Comparison of ENCODE assay signal across 1 cellular context in the genomic region with DNA sequence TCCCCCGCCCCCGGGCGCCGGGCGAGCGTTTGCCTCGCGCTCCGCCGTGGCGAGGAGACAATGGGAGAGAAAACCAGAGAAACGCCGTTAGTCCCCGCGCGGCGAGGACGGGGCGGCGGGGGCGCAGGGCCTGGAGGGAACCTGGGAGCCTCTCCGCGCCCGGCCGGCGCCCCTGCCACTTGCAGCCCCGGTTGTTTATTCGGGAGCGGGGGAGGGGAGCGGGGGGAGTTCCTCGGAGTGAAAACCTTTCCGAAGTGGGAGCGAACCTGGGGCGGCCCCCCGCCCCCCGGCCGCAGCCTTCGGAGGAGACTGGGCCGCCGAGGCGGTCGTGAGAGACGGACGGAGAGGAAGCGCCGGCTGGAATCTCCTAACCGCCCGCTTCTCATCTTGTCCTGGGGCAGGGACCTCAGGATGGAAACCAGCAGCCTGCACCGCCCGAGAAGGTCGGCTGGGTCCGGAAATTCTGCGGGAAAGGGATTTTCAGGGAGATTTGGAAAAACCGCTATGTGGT.
A peak's percentile ranks its signal among the peaks of the same experiment; 100 is the strongest.
TF ChIP-seq lines count a peak whose summit lies in the region.

No MANE protein-coding gene starts in this region.

TF ChIP-seq in K562, 482 proteins besides CTCF, POLR2A, EP300 and RAD21 (continued from another document):
- TF ChIP-seq ZFX (CRISPR knock-in tag; IDR thresholded peaks at IDR 0.05) (peak; percentile 58), KDM2B (CRISPR knock-in tag; IDR thresholded peaks at IDR 0.05) (0 out of 2 replicates have a peak, but pooled peaks have one; percentile 16), PHF8 (IDR thresholded peaks at IDR 0.05; ENCODE audit: borderline replicate concordance, low read length) (0 out of 2 replicates have a peak, but pooled peaks have one; percentile 4), EGR1 (conservative IDR thresholded peaks at IDR 0.05) (peak; percentile 41; the same call in 1 of the 2 replicates), BRD4 (IDR thresholded peaks at IDR 0.05) (peak; percentile 43; the same call in 1 of the 2 replicates), RBFOX2 (IDR thresholded peaks at IDR 0.05; ENCODE audit: low read depth, low read length) (0 out of 2 replicates have a peak, but pooled peaks have one; percentile 3), ZBTB7A (IDR thresholded peaks at IDR 0.05; ENCODE audit: borderline replicate concordance, control insufficient read depth, low read depth, low read length) (peak; percentile 36; the same call in 1 of the 2 replicates), PHF21A (IDR thresholded peaks at IDR 0.05; ENCODE audit: borderline replicate concordance, low read depth) (no peak), ESRRB (CRISPR knock-in tag; IDR thresholded peaks at IDR 0.05; ENCODE audit: borderline replicate concordance) (no peak)
- TF ChIP-seq, protein P1, sequence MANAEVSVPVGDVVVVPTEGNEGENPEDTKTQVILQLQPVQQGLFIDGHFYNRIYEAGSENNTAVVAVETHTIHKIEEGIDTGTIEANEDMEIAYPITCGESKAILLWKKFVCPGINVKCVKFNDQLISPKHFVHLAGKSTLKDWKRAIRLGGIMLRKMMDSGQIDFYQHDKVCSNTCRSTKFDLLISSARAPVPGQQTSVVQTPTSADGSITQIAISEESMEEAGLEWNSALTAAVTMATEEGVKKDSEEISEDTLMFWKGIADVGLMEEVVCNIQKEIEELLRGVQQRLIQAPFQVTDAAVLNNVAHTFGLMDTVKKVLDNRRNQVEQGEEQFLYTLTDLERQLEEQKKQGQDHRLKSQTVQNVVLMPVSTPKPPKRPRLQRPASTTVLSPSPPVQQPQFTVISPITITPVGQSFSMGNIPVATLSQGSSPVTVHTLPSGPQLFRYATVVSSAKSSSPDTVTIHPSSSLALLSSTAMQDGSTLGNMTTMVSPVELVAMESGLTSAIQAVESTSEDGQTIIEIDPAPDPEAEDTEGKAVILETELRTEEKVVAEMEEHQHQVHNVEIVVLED (CRISPR knock-in tag; IDR thresholded peaks at IDR 0.05), result no peak
- TF ChIP-seq, protein P2, sequence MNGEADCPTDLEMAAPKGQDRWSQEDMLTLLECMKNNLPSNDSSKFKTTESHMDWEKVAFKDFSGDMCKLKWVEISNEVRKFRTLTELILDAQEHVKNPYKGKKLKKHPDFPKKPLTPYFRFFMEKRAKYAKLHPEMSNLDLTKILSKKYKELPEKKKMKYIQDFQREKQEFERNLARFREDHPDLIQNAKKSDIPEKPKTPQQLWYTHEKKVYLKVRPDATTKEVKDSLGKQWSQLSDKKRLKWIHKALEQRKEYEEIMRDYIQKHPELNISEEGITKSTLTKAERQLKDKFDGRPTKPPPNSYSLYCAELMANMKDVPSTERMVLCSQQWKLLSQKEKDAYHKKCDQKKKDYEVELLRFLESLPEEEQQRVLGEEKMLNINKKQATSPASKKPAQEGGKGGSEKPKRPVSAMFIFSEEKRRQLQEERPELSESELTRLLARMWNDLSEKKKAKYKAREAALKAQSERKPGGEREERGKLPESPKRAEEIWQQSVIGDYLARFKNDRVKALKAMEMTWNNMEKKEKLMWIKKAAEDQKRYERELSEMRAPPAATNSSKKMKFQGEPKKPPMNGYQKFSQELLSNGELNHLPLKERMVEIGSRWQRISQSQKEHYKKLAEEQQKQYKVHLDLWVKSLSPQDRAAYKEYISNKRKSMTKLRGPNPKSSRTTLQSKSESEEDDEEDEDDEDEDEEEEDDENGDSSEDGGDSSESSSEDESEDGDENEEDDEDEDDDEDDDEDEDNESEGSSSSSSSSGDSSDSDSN (IDR thresholded peaks at IDR 0.05; ENCODE audit: borderline replicate concordance in 1 of 2, low read depth in 2 of 2, low read length in 2 of 2), result 0 out of 4 replicates have a peak, but pooled peaks of 1 of the 2 experiments have one; percentile 37
